Comparison of ENCODE assay signal across 9 cellular contexts in the genomic region with DNA sequence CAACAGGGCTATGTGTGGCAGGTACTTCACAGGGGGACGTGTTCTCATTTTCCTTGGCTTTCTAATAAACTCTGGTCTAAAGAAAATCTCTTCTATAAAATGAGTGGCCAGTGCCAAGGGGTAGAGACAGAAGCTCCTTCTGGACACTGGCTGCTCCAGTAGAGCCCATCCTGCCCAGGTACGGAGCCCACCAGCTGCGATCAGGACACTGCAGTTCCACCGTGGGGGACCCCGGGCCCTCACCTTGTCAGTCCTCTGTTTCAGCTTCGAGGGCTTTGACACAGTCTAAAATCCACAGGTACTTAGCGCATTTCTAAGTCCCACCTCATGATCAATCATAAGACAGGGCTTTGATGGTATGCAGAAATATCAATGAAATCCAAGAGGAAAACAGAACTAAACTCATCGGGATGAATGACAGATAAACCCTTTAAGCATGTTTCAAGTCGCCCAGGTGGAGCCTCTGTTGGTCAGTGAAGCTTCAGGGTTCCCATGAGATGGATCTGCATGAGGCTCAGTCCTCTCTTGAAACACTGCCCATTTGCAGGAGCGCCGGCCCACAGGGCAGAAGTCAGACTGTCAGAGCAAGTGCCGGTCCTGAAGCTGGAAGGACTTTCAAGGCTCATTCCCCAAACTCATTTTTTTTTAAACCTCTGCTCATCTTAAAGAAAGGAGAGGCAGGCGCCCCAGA. TPM values are rescaled to one million over a fixed set of nuclear protein-coding genes. Genes with fewer than 3 reads are reported as not detected.
DNase-seq lines count a peak whose midpoint lies in the region; ATAC-seq and TF ChIP-seq lines count a peak whose summit lies in the region.
"Had no signal": no experiment of that assay in that cellular context is flagged by ENCODE, and none has a peak within 500 bp of the region (broad histone marks: within the 10 kb centered on the region; RNA-seq: fewer than 3 reads in every experiment).

No MANE protein-coding gene starts in this region.

- H3K27me3 ChIP-seq in PC-9 (ENCODE audit: insufficient read depth, low read depth) (peaks cover 10% of the 10 kb centered on the region), hepatocyte (no peaks in the 10 kb centered on the region), upper lobe of right lung (no peaks in the 10 kb centered on the region), uterus (no peaks in the 10 kb centered on the region)

- POLR2A ChIA-PET in PC-9 (lab: Charles Lee; ENCODE audit: unreplicated experiment), result interaction anchor here (0.9 to 1.5 kb wide), 2 partner anchors 12 to 230 kb away, joined by 3 to 17 read pairs; no protein-coding TSS in a partner anchor

- H3K4me1 ChIP-seq in PC-9 (replicated peaks; ENCODE audit: insufficient read depth), result peaks cover 40% of the 10 kb centered on the region
- peaks cover 18% of the 10 kb centered on the region for H3K4me1 ChIP-seq in hepatocyte (ENCODE audit: insufficient read depth)
- H3K4me1 ChIP-seq in upper lobe of right lung, result peaks cover 19% of the 10 kb centered on the region
- H3K4me1 ChIP-seq in uterus, result no peaks in the 10 kb centered on the region

- H2AFZ ChIP-seq in PC-9 (no peak overlapping the region), hepatocyte (no peak overlapping the region)

- ATAC-seq in upper lobe of right lung, result no peak

- intact Hi-C loops in PC-9 (cut with micrococcal nuclease; ENCODE audit: unreplicated experiment), result no loop called here
- intact Hi-C loops in upper lobe of right lung (cut with DNase I), result no loop called here
- intact Hi-C loops in uterus (cut with DNase I; ENCODE audit: low total_unique reads), result no loop called here

- H3K27ac ChIP-seq in PC-9 (peak overlapping the region; percentile 27; the same call in 1 of the 2 replicates), hepatocyte (no peak overlapping the region), upper lobe of right lung (no peak overlapping the region), uterus (no peak overlapping the region)

- no peak for TF ChIP-seq CTCF in PC-9 (conservative IDR thresholded peaks at IDR 0.05)
- no peak for TF ChIP-seq CTCF in hepatocyte (IDR thresholded peaks at IDR 0.05; ENCODE audit: poor library complexity)
- no peak for TF ChIP-seq CTCF in upper lobe of right lung (IDR thresholded peaks at IDR 0.05)
- no peak for TF ChIP-seq CTCF in uterus (IDR thresholded peaks at IDR 0.05)

- no TSS peak for BruUV-seq in PC-9 (replicated peaks; lab: Mats Ljungman, UMichigan)

- no peaks in the 10 kb centered on the region for H4K20me1 ChIP-seq in PC-9 (ENCODE audit: insufficient read depth)
- no peaks in the 10 kb centered on the region for H4K20me1 ChIP-seq in hepatocyte (ENCODE audit: insufficient read depth, poor library complexity, severe bottlenecking)

- H3K36me3 Mint-ChIP-seq in activated naive CD4-positive, alpha-beta T cell treated with anti-CD3 and anti-CD28 coated beads, Interleukin-2, amount 50 U/mL, for 24 hours, result peaks cover 5% of the 10 kb centered on the region

- peaks cover 69% of the 10 kb centered on the region for H3K4me1 Mint-ChIP-seq in activated naive CD4-positive, alpha-beta T cell treated with anti-CD3 and anti-CD28 coated beads, Interleukin-2, amount 50 U/mL, for 24 hours

- peak overlapping the region; percentile 70 for H3K4me2 ChIP-seq in PC-9
- H3K4me2 ChIP-seq in hepatocyte, result peak overlapping the region; percentile 65

- no peak for TF ChIP-seq POLR2A in uterus (IDR thresholded peaks at IDR 0.05)

- peak overlapping the region; percentile 55 for H3K27ac Mint-ChIP-seq in activated naive CD4-positive, alpha-beta T cell treated with anti-CD3 and anti-CD28 coated beads, Interleukin-2, amount 50 U/mL, for 24 hours

- H3K36me3 ChIP-seq in PC-9 (ENCODE audit: low read depth) (peaks cover 7% of the 10 kb centered on the region), hepatocyte (replicated peaks; ENCODE audit: insufficient read depth, low read depth) (no peaks in the 10 kb centered on the region), upper lobe of right lung (peaks cover 28% of the 10 kb centered on the region), uterus (no peaks in the 10 kb centered on the region)

- DNase-seq in activated naive CD4-positive, alpha-beta T cell treated with Interleukin-2 at 50 U/mL for 16 hours, result no peak
- DNase-seq in PC-9, result no peak
- no peak for DNase-seq in hepatocyte (ENCODE audit: low spot score)
- peak; percentile 39 for DNase-seq in upper lobe of right lung
- no peak for DNase-seq in dedifferentiated amniotic fluid mesenchymal stem cell (ENCODE audit: extremely low spot score)
- no peak for DNase-seq in LoVo (ENCODE audit: low spot score)
- no peak for DNase-seq in uterus

- no peaks in the 10 kb centered on the region for H3K27me3 Mint-ChIP-seq in activated naive CD4-positive, alpha-beta T cell treated with anti-CD3 and anti-CD28 coated beads, Interleukin-2, amount 50 U/mL, for 24 hours

- H3K9me2 ChIP-seq in PC-9 (ENCODE audit: insufficient read depth) (no peaks in the 10 kb centered on the region), hepatocyte (replicated peaks; ENCODE audit: insufficient read depth) (no peaks in the 10 kb centered on the region)

- H3K4me3 Mint-ChIP-seq in activated naive CD4-positive, alpha-beta T cell treated with anti-CD3 and anti-CD28 coated beads, Interleukin-2, amount 50 U/mL, for 24 hours, result peak overlapping the region; percentile 79

- H3K9me3 Mint-ChIP-seq in activated naive CD4-positive, alpha-beta T cell treated with anti-CD3 and anti-CD28 coated beads, Interleukin-2, amount 50 U/mL, for 24 hours, result no peaks in the 10 kb centered on the region

- H3K79me2 ChIP-seq in PC-9 (ENCODE audit: low read depth) (no peaks in the 10 kb centered on the region), hepatocyte (no peaks in the 10 kb centered on the region)

- peaks cover 39% of the 10 kb centered on the region for H3F3A ChIP-seq in PC-9 (ENCODE audit: insufficient read depth, low read depth)

- CTCF ChIA-PET in PC-9 (lab: Charles Lee), result no interaction called here

- peaks cover 15% of the 10 kb centered on the region; the same call in 1 of the 2 replicates for H3K9me3 ChIP-seq in PC-9 (ENCODE audit: insufficient read depth, low read depth)
- H3K9me3 ChIP-seq in hepatocyte (ENCODE audit: low read depth), result no peaks in the 10 kb centered on the region
- H3K9me3 ChIP-seq in upper lobe of right lung, result no peaks in the 10 kb centered on the region
- no peaks in the 10 kb centered on the region for H3K9me3 ChIP-seq in uterus

- WGBS in hepatocyte (ENCODE audit: low lambda C conversion rate, missing lambda C conversion rate), result 78% methylated on average over 13 of the region's 13 CpGs

- peak overlapping the region; percentile 24; the same call in 1 of the 2 replicates for H3K4me3 ChIP-seq in PC-9
- no peak overlapping the region for H3K4me3 ChIP-seq in hepatocyte
- no peak overlapping the region for H3K4me3 ChIP-seq in upper lobe of right lung
- no peak overlapping the region for H3K4me3 ChIP-seq in uterus

RNA-seq across cellular contexts. Expression of a gene that starts 20.3 kb away (rescaled TPM):
- total RNA-seq in PC-9 (2021) (0.74 and 2.2 TPM in 2 replicates), hepatocyte (not detected in 2 replicates), upper lobe of right lung (not detected), uterus (under 1 TPM in 1 of 4 donors, not detected in 3; 0.26 TPM)
- 0.08 TPM in 1 of 2 replicates, not detected in the other for polyA plus RNA-seq in hepatocyte
- total RNA-seq: renal cortical epithelial cell had no signal

RNA-seq across cellular contexts. Expression of a gene that starts 29.7 kb away (rescaled TPM):
- total RNA-seq in PC-9 (2021) (260 and 266 TPM in 2 replicates), hepatocyte (99.3 and 130 TPM in 2 replicates), upper lobe of right lung (153 TPM), uterus (10 to 100 TPM; 63.2 to 74.3 (median 71.1) TPM)
- 129 and 143 TPM in 2 replicates for polyA plus RNA-seq in hepatocyte
